1 cellular context compared by ENCODE assay signal in genomic region chr3:55127565-55127964, GRCh38.
TF ChIP-seq lines count a peak whose summit lies in the region.

No MANE protein-coding gene starts in this region.

TF ChIP-seq in GM23338, 12 proteins besides CTCF, POLR2A, EP300 and RAD21:
- no peak for TF ChIP-seq ZNF462 (CRISPR knock-in tag; IDR thresholded peaks at IDR 0.05)
- no peak for TF ChIP-seq ZNF331 (CRISPR knock-in tag; IDR thresholded peaks at IDR 0.05; ENCODE audit: low read depth)
- TF ChIP-seq JUNB (IDR thresholded peaks at IDR 0.05; ENCODE audit: unreplicated experiment), result no peak
- TF ChIP-seq POLR2AphosphoS5 (IDR thresholded peaks at IDR 0.05; ENCODE audit: low read depth), result no peak
- TF ChIP-seq ETS1 (IDR thresholded peaks at IDR 0.05), result no peak
- no peak for TF ChIP-seq NANOG (IDR thresholded peaks at IDR 0.05; ENCODE audit: borderline replicate concordance)
TF ChIP-seq in GM23338: peak in this region for 0.
